Comparison of ENCODE assay signal across 1 cellular context in genomic region chr7:150988230-150989226, GRCh38.
TF ChIP-seq lines count a peak whose summit lies in the region.

No MANE protein-coding gene starts in this region.

TF ChIP-seq in liver, 16 proteins besides CTCF, POLR2A, EP300 and RAD21 (continued from another document):
- TF ChIP-seq, protein P1, sequence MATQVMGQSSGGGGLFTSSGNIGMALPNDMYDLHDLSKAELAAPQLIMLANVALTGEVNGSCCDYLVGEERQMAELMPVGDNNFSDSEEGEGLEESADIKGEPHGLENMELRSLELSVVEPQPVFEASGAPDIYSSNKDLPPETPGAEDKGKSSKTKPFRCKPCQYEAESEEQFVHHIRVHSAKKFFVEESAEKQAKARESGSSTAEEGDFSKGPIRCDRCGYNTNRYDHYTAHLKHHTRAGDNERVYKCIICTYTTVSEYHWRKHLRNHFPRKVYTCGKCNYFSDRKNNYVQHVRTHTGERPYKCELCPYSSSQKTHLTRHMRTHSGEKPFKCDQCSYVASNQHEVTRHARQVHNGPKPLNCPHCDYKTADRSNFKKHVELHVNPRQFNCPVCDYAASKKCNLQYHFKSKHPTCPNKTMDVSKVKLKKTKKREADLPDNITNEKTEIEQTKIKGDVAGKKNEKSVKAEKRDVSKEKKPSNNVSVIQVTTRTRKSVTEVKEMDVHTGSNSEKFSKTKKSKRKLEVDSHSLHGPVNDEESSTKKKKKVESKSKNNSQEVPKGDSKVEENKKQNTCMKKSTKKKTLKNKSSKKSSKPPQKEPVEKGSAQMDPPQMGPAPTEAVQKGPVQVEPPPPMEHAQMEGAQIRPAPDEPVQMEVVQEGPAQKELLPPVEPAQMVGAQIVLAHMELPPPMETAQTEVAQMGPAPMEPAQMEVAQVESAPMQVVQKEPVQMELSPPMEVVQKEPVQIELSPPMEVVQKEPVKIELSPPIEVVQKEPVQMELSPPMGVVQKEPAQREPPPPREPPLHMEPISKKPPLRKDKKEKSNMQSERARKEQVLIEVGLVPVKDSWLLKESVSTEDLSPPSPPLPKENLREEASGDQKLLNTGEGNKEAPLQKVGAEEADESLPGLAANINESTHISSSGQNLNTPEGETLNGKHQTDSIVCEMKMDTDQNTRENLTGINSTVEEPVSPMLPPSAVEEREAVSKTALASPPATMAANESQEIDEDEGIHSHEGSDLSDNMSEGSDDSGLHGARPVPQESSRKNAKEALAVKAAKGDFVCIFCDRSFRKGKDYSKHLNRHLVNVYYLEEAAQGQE (IDR thresholded peaks at IDR 0.05), result no peak
TF ChIP-seq in liver: peak in this region for 4.
